13 cellular contexts compared by ENCODE assay signal in genomic region chr6:45895569-45895968, GRCh38.
DNase-seq lines count a peak whose midpoint lies in the region; ATAC-seq and TF ChIP-seq lines count a peak whose summit lies in the region.
"Had no signal": no experiment of that assay in that cellular context is flagged by ENCODE, and none has a peak within 500 bp of the region (broad histone marks: within the 10 kb centered on the region; RNA-seq: fewer than 3 reads in every experiment).

No MANE protein-coding gene starts in this region.

- H3K4me3 Mint-ChIP-seq in activated naive CD8-positive, alpha-beta T cell treated with anti-CD3 and anti-CD28 coated beads, Interleukin-2, amount 50 U/mL, for 24 hours = no peak overlapping the region
- no peak overlapping the region for H3K4me3 Mint-ChIP-seq in activated naive CD8-positive, alpha-beta T cell treated with anti-CD3 and anti-CD28 coated beads for 36 hours
- H3K4me3 Mint-ChIP-seq in activated CD8-positive, alpha-beta T cell treated with anti-CD3 and anti-CD28 coated beads for 36 hours = no peak overlapping the region
- H3K4me3 Mint-ChIP-seq in naive thymus-derived CD4-positive, alpha-beta T cell = no peak overlapping the region
- H3K4me3 Mint-ChIP-seq: H9 had no signal

- no peak for TF ChIP-seq CTCF in activated CD8-positive, alpha-beta T cell treated with anti-CD3 and anti-CD28 coated beads for 36 hours (IDR thresholded peaks at IDR 0.05)
- no peak for TF ChIP-seq CTCF in GM20000 (IDR thresholded peaks at IDR 0.05; ENCODE audit: extremely low read depth, missing control alignments)

- intact Hi-C loops in activated CD8-positive, alpha-beta T cell treated with anti-CD3 and anti-CD28 coated beads for 36 hours (cut with micrococcal nuclease) = no loop called here
- intact Hi-C loops in naive thymus-derived CD4-positive, alpha-beta T cell (cut with micrococcal nuclease) = no loop called here

- peaks cover 8% of the 10 kb centered on the region for H3K27me3 Mint-ChIP-seq in activated naive CD8-positive, alpha-beta T cell treated with anti-CD3 and anti-CD28 coated beads, Interleukin-2, amount 50 U/mL, for 24 hours
- H3K27me3 Mint-ChIP-seq in activated naive CD8-positive, alpha-beta T cell treated with anti-CD3 and anti-CD28 coated beads for 36 hours = no peaks in the 10 kb centered on the region
- H3K27me3 Mint-ChIP-seq in activated CD8-positive, alpha-beta T cell treated with anti-CD3 and anti-CD28 coated beads for 36 hours = peaks cover 4% of the 10 kb centered on the region
- H3K27me3 Mint-ChIP-seq in naive thymus-derived CD4-positive, alpha-beta T cell = peaks cover 0 to 2% (median 0%) of the 10 kb centered on the region in 5 donors

- peak; percentile 89 for ATAC-seq in activated naive CD8-positive, alpha-beta T cell treated with anti-CD3 and anti-CD28 coated beads, Interleukin-2, amount 50 U/mL, for 24 hours
- peak; percentile 77 for ATAC-seq in activated CD8-positive, alpha-beta T cell treated with anti-CD3 and anti-CD28 coated beads for 36 hours
- ATAC-seq in naive thymus-derived CD4-positive, alpha-beta T cell = peak; percentile 84

- H3K36me3 ChIP-seq in naive thymus-derived CD4-positive, alpha-beta T cell (ENCODE audit: control insufficient read depth in 2 of 3, insufficient read depth in 3 of 3, low read length in 3 of 3) = no peaks in the 10 kb centered on the region

- CTCF ChIA-PET in activated CD8-positive, alpha-beta T cell treated with anti-CD3 and anti-CD28 coated beads for 36 hours (lab: Charles Lee) = interaction anchor here (1.7 kb wide), 1 partner anchor 10 kb away, joined by 6 read pairs; no protein-coding TSS in a partner anchor
- CTCF ChIA-PET in naive thymus-derived CD4-positive, alpha-beta T cell (lab: Charles Lee) = no interaction called here

- H3K27ac Mint-ChIP-seq in activated naive CD8-positive, alpha-beta T cell treated with anti-CD3 and anti-CD28 coated beads, Interleukin-2, amount 50 U/mL, for 24 hours = no peak overlapping the region
- no peak overlapping the region for H3K27ac Mint-ChIP-seq in activated naive CD8-positive, alpha-beta T cell treated with anti-CD3 and anti-CD28 coated beads for 36 hours
- no peak overlapping the region for H3K27ac Mint-ChIP-seq in activated CD8-positive, alpha-beta T cell treated with anti-CD3 and anti-CD28 coated beads for 36 hours
- H3K27ac Mint-ChIP-seq in naive thymus-derived CD4-positive, alpha-beta T cell = no peak overlapping the region
- H3K27ac Mint-ChIP-seq: H9 had no signal

- no peaks in the 10 kb centered on the region for H3K9me3 Mint-ChIP-seq in activated naive CD8-positive, alpha-beta T cell treated with anti-CD3 and anti-CD28 coated beads, Interleukin-2, amount 50 U/mL, for 24 hours
- H3K9me3 Mint-ChIP-seq in activated naive CD8-positive, alpha-beta T cell treated with anti-CD3 and anti-CD28 coated beads for 36 hours = no peaks in the 10 kb centered on the region
- H3K9me3 Mint-ChIP-seq in activated CD8-positive, alpha-beta T cell treated with anti-CD3 and anti-CD28 coated beads for 36 hours = no peaks in the 10 kb centered on the region
- H3K9me3 Mint-ChIP-seq in naive thymus-derived CD4-positive, alpha-beta T cell = peaks cover 0 to 4% (median 0%) of the 10 kb centered on the region in 11 donors
- H3K9me3 Mint-ChIP-seq: H9 had no signal

- H3K27ac ChIP-seq in naive thymus-derived CD4-positive, alpha-beta T cell (ENCODE audit: low read depth, low read length) = no peak overlapping the region

- peaks cover 0 to 3% of the 10 kb centered on the region in 2 donors for H3K4me1 ChIP-seq in naive thymus-derived CD4-positive, alpha-beta T cell (ENCODE audit: control insufficient read depth in 2 of 2, insufficient read depth in 2 of 2, low read length in 2 of 2)
- H3K4me1 ChIP-seq: Caco-2 had no signal

- no peak for DNase-seq in activated naive CD8-positive, alpha-beta T cell treated with anti-CD3 and anti-CD28 coated beads, Interleukin-2, amount 50 U/mL, for 24 hours
- DNase-seq in activated naive CD8-positive, alpha-beta T cell treated with anti-CD3 and anti-CD28 coated beads for 36 hours = no peak
- peak; percentile 2 for DNase-seq in activated CD8-positive, alpha-beta T cell treated with anti-CD3 and anti-CD28 coated beads for 36 hours
- DNase-seq in naive thymus-derived CD4-positive, alpha-beta T cell = no peak
- no peak for DNase-seq in DMS53 (lab: John Stamatoyannopoulos, UW)
- no peak for DNase-seq in GM20000 (ENCODE audit: low spot score)
- no peak for DNase-seq in SW 1271 (lab: John Stamatoyannopoulos, UW)
- DNase-seq: Caco-2, H9, KBM-7, NCI-H1417 treated with DMSO at 0.1 percent for 48 hours, NCI-H1930, NCI-H526 treated with DMSO at 0.1 percent for 48 hours had no signal

- no peaks in the 10 kb centered on the region for H3K36me3 Mint-ChIP-seq in activated naive CD8-positive, alpha-beta T cell treated with anti-CD3 and anti-CD28 coated beads, Interleukin-2, amount 50 U/mL, for 24 hours (ENCODE audit: low read depth)
- H3K36me3 Mint-ChIP-seq in activated naive CD8-positive, alpha-beta T cell treated with anti-CD3 and anti-CD28 coated beads for 36 hours = no peaks in the 10 kb centered on the region
- H3K36me3 Mint-ChIP-seq in activated CD8-positive, alpha-beta T cell treated with anti-CD3 and anti-CD28 coated beads for 36 hours (ENCODE audit: low read depth) = no peaks in the 10 kb centered on the region
- H3K36me3 Mint-ChIP-seq in naive thymus-derived CD4-positive, alpha-beta T cell = peaks cover 0 to 7% (median 0%) of the 10 kb centered on the region in 5 donors

- POLR2A ChIA-PET in activated CD8-positive, alpha-beta T cell treated with anti-CD3 and anti-CD28 coated beads for 36 hours (lab: Charles Lee) = no interaction called here
- POLR2A ChIA-PET in naive thymus-derived CD4-positive, alpha-beta T cell (lab: Charles Lee) = no interaction called here

- H3K4me3 ChIP-seq in naive thymus-derived CD4-positive, alpha-beta T cell (ENCODE audit: low read length) = no peak overlapping the region

- no peaks in the 10 kb centered on the region for H3K9me3 ChIP-seq in naive thymus-derived CD4-positive, alpha-beta T cell (ENCODE audit: control insufficient read depth in 2 of 3, low read length in 3 of 3)
- H3K9me3 ChIP-seq: Caco-2 had no signal

- H3K4me1 Mint-ChIP-seq in activated naive CD8-positive, alpha-beta T cell treated with anti-CD3 and anti-CD28 coated beads, Interleukin-2, amount 50 U/mL, for 24 hours = peaks cover 14% of the 10 kb centered on the region
- no peaks in the 10 kb centered on the region for H3K4me1 Mint-ChIP-seq in activated naive CD8-positive, alpha-beta T cell treated with anti-CD3 and anti-CD28 coated beads for 36 hours
- peaks cover 9% of the 10 kb centered on the region for H3K4me1 Mint-ChIP-seq in activated CD8-positive, alpha-beta T cell treated with anti-CD3 and anti-CD28 coated beads for 36 hours (ENCODE audit: low read depth)
- H3K4me1 Mint-ChIP-seq in naive thymus-derived CD4-positive, alpha-beta T cell = peaks cover 0 to 12% (median 0%) of the 10 kb centered on the region in 7 donors

- H3K27me3 ChIP-seq in naive thymus-derived CD4-positive, alpha-beta T cell (ENCODE audit: control insufficient read depth in 2 of 2, insufficient read depth in 2 of 2, low read length in 2 of 2) = no peaks in the 10 kb centered on the region
